16 cellular contexts compared by ENCODE assay signal in genomic region chr10:91424016-91424415, GRCh38. TPM values are rescaled to one million over a fixed set of nuclear protein-coding genes. Genes with fewer than 3 reads are reported as not detected.
A peak's percentile ranks its signal among the peaks of the same experiment; 100 is the strongest.
DNase-seq lines count a peak whose midpoint lies in the region; ATAC-seq, FAIRE-seq and TF ChIP-seq lines count a peak whose summit lies in the region.
"Had no signal": no experiment of that assay in that cellular context is flagged by ENCODE, and none has a peak within 500 bp of the region (broad histone marks: within the 10 kb centered on the region; RNA-seq: fewer than 3 reads in every experiment).

No MANE protein-coding gene starts in this region.

- ATAC-seq in activated T-cell treated with anti-CD3 and anti-CD28 coated beads, Interleukin-2, amount 50 U/mL, for 4 hours = peak; percentile 62 to 82
- ATAC-seq in GM12878 = peak; percentile 62
- ATAC-seq in stimulated activated memory B cell treated with anti-CD40 and anti-IgM and Interleukin-4, amounts not matched to agents 10 μg/mL and 1 μg/mL and 100 μg/mL, for 72 hours = peak; percentile 54

- no peaks in the 10 kb centered on the region for H3K9me3 Mint-ChIP-seq in activated T-cell treated with anti-CD3 and anti-CD28 coated beads, Interleukin-2, amount 50 U/mL, for 4 hours
- H3K9me3 Mint-ChIP-seq in stimulated activated memory B cell treated with anti-CD40 and anti-IgM and Interleukin-4, amounts not matched to agents 10 μg/mL and 1 μg/mL and 100 μg/mL, for 72 hours = peaks cover 4% of the 10 kb centered on the region

- no peak for FAIRE-seq in GM12878 (lab: Jason Lieb, UNC)
- FAIRE-seq: kidney had no signal

- H3K27me3 ChIP-seq in GM12878 (replicated peaks in 1 of 2; ENCODE audit: control insufficient read depth in 2 of 2, insufficient read depth in 2 of 2, low read length in 1 of 2) = no peaks in the 10 kb centered on the region
- H3K27me3 ChIP-seq: hepatocyte had no signal

- H2AFZ ChIP-seq in GM12878 (ENCODE audit: control insufficient read depth, low read depth, low read length) = no peak overlapping the region
- H2AFZ ChIP-seq: hepatocyte had no signal

- no peak overlapping the region for H3K4me3 Mint-ChIP-seq in activated T-cell treated with anti-CD3 and anti-CD28 coated beads, Interleukin-2, amount 50 U/mL, for 4 hours
- no peak overlapping the region for H3K4me3 Mint-ChIP-seq in stimulated activated memory B cell treated with anti-CD40 and anti-IgM and Interleukin-4, amounts not matched to agents 10 μg/mL and 1 μg/mL and 100 μg/mL, for 72 hours

- BruUV-seq in GM12878 (replicated peaks; lab: Mats Ljungman, UMichigan) = no TSS peak

- H4K20me1 ChIP-seq in GM12878 (ENCODE audit: control insufficient read depth, insufficient read depth) = no peaks in the 10 kb centered on the region

- H3K36me3 ChIP-seq in GM12878 (ENCODE audit: control insufficient read depth in 2 of 2, insufficient read depth in 2 of 2, low read length in 1 of 2) = no peaks in the 10 kb centered on the region

- TF ChIP-seq EP300 in GM12878 (IDR thresholded peaks at IDR 0.05; ENCODE audit: borderline replicate concordance in 1 of 2, control insufficient read depth in 1 of 2, low read depth in 2 of 2, low read length in 2 of 2) = no peak

- no peaks in the 10 kb centered on the region for H3K36me3 Mint-ChIP-seq in activated T-cell treated with anti-CD3 and anti-CD28 coated beads, Interleukin-2, amount 50 U/mL, for 4 hours (ENCODE audit: insufficient read depth)
- H3K36me3 Mint-ChIP-seq in stimulated activated memory B cell treated with anti-CD40 and anti-IgM and Interleukin-4, amounts not matched to agents 10 μg/mL and 1 μg/mL and 100 μg/mL, for 72 hours = peaks cover 11% of the 10 kb centered on the region

- H3K79me2 ChIP-seq in GM12878 (ENCODE audit: control insufficient read depth, insufficient read depth, low read length) = no peaks in the 10 kb centered on the region

- DNase-seq in activated T-cell treated with anti-CD3 and anti-CD28 coated beads, Interleukin-2, amount 50 U/mL, for 4 hours = no peak
- DNase-seq in activated T-cell treated with anti-CD3 and anti-CD28 coated beads for 4 hours (no peak), LHCN-M2 (ENCODE audit: low read depth) (peak; percentile 96), GM12878 (ENCODE audit: low read depth, low spot score) (no peak), DMS53 (lab: John Stamatoyannopoulos, UW) (no peak), middle frontal gyrus (ENCODE audit: extremely low spot score, low spot score) (no peak), cardiac septum (ENCODE audit: low spot score) (no peak)
- DNase-seq: activated effector memory CD4-positive, alpha-beta T cell treated with Interleukin-2 at 50 U/mL for 16 hours; kidney; NCI-H1092 treated with DMSO at 0.1 percent for 48 hours; NK-92 treated with Interleukin-12 subunit alpha and Interleukin-12 subunit beta, amount 100 ng/mL, for 24 hours; nucleus accumbens; SHP77; stimulated activated naive CD4-positive, alpha-beta T cell treated with Interleukin-2 at 50 U/mL for 16 hours had no signal

- SMC1A ChIA-PET in GM12878 (lab: Charles Lee; ENCODE audit: uncharacterized antibody, unreplicated experiment) = no interaction called here

- intact Hi-C loops in GM12878 (cut with micrococcal nuclease; ENCODE audit: unreplicated experiment) = no loop called here
- intact Hi-C loops in cardiac septum (cut with DNase I) = no loop called here

- CTCF ChIA-PET in GM12878 (lab: Yijun Ruan, JAX) = interaction anchor here (1.4 kb wide), 2 partner anchors 13 to 212 kb away, joined by 3 to 5 read pairs; no protein-coding TSS in a partner anchor

- no peak overlapping the region for H3K27ac ChIP-seq in GM12878 (ENCODE audit: control insufficient read depth, insufficient read depth)
- H3K27ac ChIP-seq: hepatocyte had no signal

- H3K9ac ChIP-seq in GM12878 (ENCODE audit: control insufficient read depth, insufficient read depth, low read length) = no peak overlapping the region

- POLR2A ChIA-PET in GM12878 (lab: Charles Lee) = interaction anchor here (0.6 kb wide), 1 partner anchor 752 kb away, joined by 3 read pairs; no protein-coding TSS in a partner anchor

- no peak for TF ChIP-seq CTCF in GM12878 (IDR thresholded peaks at IDR 0.05 in 2 of 3, conservative IDR thresholded peaks at IDR 0.05 in 1 of 3; ENCODE audit: control insufficient read depth in 2 of 3, extremely low read depth in 1 of 3, insufficient read depth in 1 of 3, low read depth in 3 of 3, low read length in 3 of 3)

- in situ Hi-C loops in GM12878 (cut with MboI) = no loop called here

- H3K9me3 ChIP-seq in GM12878 (replicated peaks; ENCODE audit: control insufficient read depth, insufficient read depth, low read length) = no peaks in the 10 kb centered on the region

- no peaks in the 10 kb centered on the region for H3K4me1 ChIP-seq in GM12878 (ENCODE audit: control insufficient read depth, insufficient read depth, low read length)

- peaks cover 11% of the 10 kb centered on the region for H3K4me1 Mint-ChIP-seq in activated T-cell treated with anti-CD3 and anti-CD28 coated beads, Interleukin-2, amount 50 U/mL, for 4 hours (ENCODE audit: low read depth)
- H3K4me1 Mint-ChIP-seq in stimulated activated memory B cell treated with anti-CD40 and anti-IgM and Interleukin-4, amounts not matched to agents 10 μg/mL and 1 μg/mL and 100 μg/mL, for 72 hours = peaks cover 13% of the 10 kb centered on the region

- no peak overlapping the region for H3K4me2 ChIP-seq in GM12878 (ENCODE audit: control insufficient read depth, insufficient read depth)
- H3K4me2 ChIP-seq: hepatocyte had no signal

- 0% methylated on average over 2 of the region's 2 CpGs for WGBS in GM12878 (ENCODE audit: insufficient coverage, insufficient replicate concordance, low lambda C conversion rate, missing lambda C conversion rate)

- no peak overlapping the region for H3K4me3 ChIP-seq in GM12878
- H3K4me3 ChIP-seq: hepatocyte had no signal

- no peak overlapping the region for H3K27ac Mint-ChIP-seq in stimulated activated memory B cell treated with anti-CD40 and anti-IgM and Interleukin-4, amounts not matched to agents 10 μg/mL and 1 μg/mL and 100 μg/mL, for 72 hours

- no peak for TF ChIP-seq POLR2A in GM12878 (IDR thresholded peaks at IDR 0.05; ENCODE audit: low read depth, low read length)

- TF ChIP-seq RAD21 in GM12878 (IDR thresholded peaks at IDR 0.05; ENCODE audit: insufficient read depth, low read depth, low read length) = no peak

- H3K27me3 Mint-ChIP-seq in activated T-cell treated with anti-CD3 and anti-CD28 coated beads, Interleukin-2, amount 50 U/mL, for 4 hours (ENCODE audit: low read depth) = no peaks in the 10 kb centered on the region
- no peaks in the 10 kb centered on the region for H3K27me3 Mint-ChIP-seq in stimulated activated memory B cell treated with anti-CD40 and anti-IgM and Interleukin-4, amounts not matched to agents 10 μg/mL and 1 μg/mL and 100 μg/mL, for 72 hours

- RAD21 ChIA-PET in GM12878 (lab: Charles Lee; ENCODE audit: unreplicated experiment) = no interaction called here

TF ChIP-seq in GM12878, 131 proteins besides CTCF, POLR2A, EP300 and RAD21 (continues in another document):
- TF ChIP-seq ELK1 (IDR thresholded peaks at IDR 0.05; ENCODE audit: low read depth, low read length) = no peak

RNA-seq across cellular contexts. Expression of gene HECTD2, which starts 13.9 kb away (rescaled TPM):
- 1 to 10 TPM; 3.2 to 6.7 (median 3.7) TPM for total RNA-seq in activated T-cell treated with anti-CD3 and anti-CD28 coated beads, Interleukin-2, amount 50 U/mL, for 4 hours
- 20.6 and 21.4 TPM in 2 replicates for total RNA-seq in LHCN-M2 (2014; rRNA removed)
- 1.8 TPM for polyA plus RNA-seq in LHCN-M2 (2012)
- 22.4 and 22.9 TPM in 2 replicates for total RNA-seq in GM12878 (2013; cell fraction: nucleolus; rRNA removed)
- 2.9 and 3.0 TPM in 2 replicates for total RNA-seq in GM12878 (2014; rRNA removed)
- 2.6 and 3.2 TPM in 2 replicates for total RNA-seq in GM12878 (2014; rRNA removed; fragmentation: Illumina TruSeq; extraction: Trizol)
- 2.2 and 2.8 TPM in 2 replicates for total RNA-seq in GM12878 (2021)
- polyA plus RNA-seq in GM12878 (2011; ENCODE audit: low read depth) = 0.75 TPM
- polyA plus RNA-seq in GM12878 (2011; rRNA removed) = 1.6 and 2.5 TPM in 2 replicates
- 0.35 and 0.88 TPM in 2 replicates for polyA plus RNA-seq in GM12878 (2011; cell fraction: cytosol; rRNA removed)
- 2.3 and 2.9 TPM in 2 replicates for polyA plus RNA-seq in GM12878 (2011; cell fraction: nucleus; rRNA removed)
- polyA plus RNA-seq in GM12878 (2012) = 1.8 and 1.9 TPM in 2 replicates
- polyA plus RNA-seq in GM12878 (2014; fragmentation: Illumina TruSeq; extraction: Trizol) = 2.2 and 3.3 TPM in 2 replicates
- 1 to 10 TPM; 1.2 TPM for polyA plus RNA-seq in GM12878 (2014; fragmentation: Nextera tagmentation; extraction: Ambion mirVana)
- 1.5 and 1.6 TPM in 2 replicates for polyA plus RNA-seq in GM12878 (2014; rRNA removed)
- 1 to 10 TPM in 1 of 2 experiments, under 1 TPM in 1; 0.87 to 1.7 TPM for polyA plus RNA-seq in GM12878 (2016; fragmentation: Nextera tagmentation; extraction: Ambion mirVana)
- 1.0 and 1.2 TPM in 2 replicates for polyA minus RNA-seq in GM12878 (2011; rRNA and poly(A)+ RNA removed)
- 0.67 and 1.1 TPM in 2 replicates for polyA minus RNA-seq in GM12878 (2011; cell fraction: cytosol; rRNA and poly(A)+ RNA removed)
- polyA minus RNA-seq in GM12878 (2011; cell fraction: nucleus; rRNA and poly(A)+ RNA removed) = 2.2 and 4.0 TPM in 2 replicates
- total RNA-seq in cardiac septum = 13.2 TPM
